Comparison of ENCODE assay signal across 8 cellular contexts in genomic region chr1:40818264-40818961, GRCh38. TPM values are rescaled to one million over a fixed set of nuclear protein-coding genes. Genes with fewer than 3 reads are reported as not detected.
DNase-seq lines count a peak whose midpoint lies in the region; ATAC-seq and TF ChIP-seq lines count a peak whose summit lies in the region.

No MANE protein-coding gene starts in this region.

- peaks cover 0 to 19% (median 13%) of the 10 kb centered on the region in 6 donors for H3K4me1 ChIP-seq in spleen

- CTCF ChIA-PET in Calu3 (lab: Charles Lee), result no interaction called here

- H3K27me3 Mint-ChIP-seq in Calu3 (ENCODE audit: unreplicated experiment), result peaks cover 22% of the 10 kb centered on the region

- no peaks in the 10 kb centered on the region for H3K9me3 ChIP-seq in spleen

- no peak overlapping the region for H3K27ac Mint-ChIP-seq in Calu3 (ENCODE audit: unreplicated experiment)

- TF ChIP-seq POLR2A in spleen (IDR thresholded peaks at IDR 0.05), result no peak

- peak; percentile 74 for ATAC-seq in GM21619 (IDR thresholded peaks at IDR 0.05; ENCODE audit: unreplicated experiment)
- peak; percentile 90 for ATAC-seq in left ventricle myocardium superior

- TF ChIP-seq CTCF in spleen (IDR thresholded peaks at IDR 0.05 in 8 of 11, conservative IDR thresholded peaks at IDR 0.05 in 3 of 11), result no peak
- TF ChIP-seq CTCF in Calu3 (IDR thresholded peaks at IDR 0.05; ENCODE audit: unreplicated experiment), result no peak

- H3K27ac ChIP-seq in spleen, result peak overlapping the region in 4 of 8 donors; percentile 1 to 60 (median 40)

- no peaks in the 10 kb centered on the region for H3K4me1 Mint-ChIP-seq in Calu3 (ENCODE audit: low read depth, unreplicated experiment)

- peak overlapping the region; percentile 37 to 74 (median 52) for H3K4me3 ChIP-seq in spleen

- no peaks in the 10 kb centered on the region for H3K9me3 Mint-ChIP-seq in Calu3 (ENCODE audit: low read depth, unreplicated experiment)

- peaks cover 0 to 27% (median 10%) of the 10 kb centered on the region in 7 donors for H3K27me3 ChIP-seq in spleen (replicated peaks in 1 of 7)

- no peak overlapping the region for H3K4me3 Mint-ChIP-seq in Calu3 (ENCODE audit: low read depth, unreplicated experiment)

- WGBS in spleen, 5 donors, result 0 to 3% (median 1%) methylated on average over 27 to 59 of the region's 59 CpGs

- DNase-seq in CD1c-positive myeloid dendritic cell (ENCODE audit: extremely low spot score), result peak; percentile 74
- peak; percentile 69 for DNase-seq in NCI-H345 (lab: John Stamatoyannopoulos, UW)
- DNase-seq in activated effector memory CD4-positive, alpha-beta T cell treated with anti-CD3 and anti-CD28 coated beads, Interleukin-2, amount 50 U/mL, for 16 hours, result peak; percentile 94
- DNase-seq in left ventricle myocardium superior, result peak; percentile 73
- peak; percentile 94 for DNase-seq in spleen
- no peak for DNase-seq in Calu3
- no peak for DNase-seq in GOT3 (lab: John Stamatoyannopoulos, UW)

- intact Hi-C loops in left ventricle myocardium superior (cut with micrococcal nuclease) (no loop called here), spleen (cut with DNase I; ENCODE audit: low total_unique reads) (no loop called here), Calu3 (cut with micrococcal nuclease; ENCODE audit: unreplicated experiment) (no loop called here)

- H3K36me3 Mint-ChIP-seq in Calu3 (ENCODE audit: insufficient read depth, unreplicated experiment), result no peaks in the 10 kb centered on the region

- BruUV-seq in Calu3 (replicated peaks; lab: Mats Ljungman, UMichigan), result no TSS peak

- H3K36me3 ChIP-seq in spleen, result no peaks in the 10 kb centered on the region

RNA-seq across cellular contexts. Expression of gene KCNQ4, which starts 34.8 kb away (rescaled TPM):
- total RNA-seq in left ventricle myocardium superior, result 1.9 TPM
- under 1 TPM; 0.14 to 0.54 (median 0.26) TPM for total RNA-seq in spleen
- under 1 TPM; 0.09 to 0.28 (median 0.19) TPM for polyA plus RNA-seq in spleen
- total RNA-seq in Calu3 (2022), result 0.92 and 1.4 TPM in 2 replicates

RNA-seq across cellular contexts. Expression of gene CITED4, which starts 43.8 kb away (rescaled TPM):
- total RNA-seq in left ventricle myocardium superior, result 45.4 TPM
- 10 to 100 TPM; 36.1 to 98.8 (median 50.4) TPM for total RNA-seq in spleen
- 10 to 100 TPM in 2 of 3 donors, 1 to 10 TPM in 1; 10.0 to 25.5 (median 13.0) TPM for polyA plus RNA-seq in spleen
- 81.2 and 85.2 TPM in 2 replicates for total RNA-seq in Calu3 (2022)

Comparison
In these comparisons a context has a peak if more than half of its experiments do, and no peak if none do; other contexts are left out.
1. DNase-seq: peak in CD1c-positive myeloid dendritic cell (single experiment), NCI-H345 (single experiment), activated effector memory CD4-positive, alpha-beta T cell treated with anti-CD3 and anti-CD28 coated beads, Interleukin-2, amount 50 U/mL, for 16 hours (single experiment), left ventricle myocardium superior (single experiment) and spleen (single experiment); none in Calu3 (single experiment) and GOT3 (single experiment).